Comparison of ENCODE assay signal across 1 cellular context in the genomic region with DNA sequence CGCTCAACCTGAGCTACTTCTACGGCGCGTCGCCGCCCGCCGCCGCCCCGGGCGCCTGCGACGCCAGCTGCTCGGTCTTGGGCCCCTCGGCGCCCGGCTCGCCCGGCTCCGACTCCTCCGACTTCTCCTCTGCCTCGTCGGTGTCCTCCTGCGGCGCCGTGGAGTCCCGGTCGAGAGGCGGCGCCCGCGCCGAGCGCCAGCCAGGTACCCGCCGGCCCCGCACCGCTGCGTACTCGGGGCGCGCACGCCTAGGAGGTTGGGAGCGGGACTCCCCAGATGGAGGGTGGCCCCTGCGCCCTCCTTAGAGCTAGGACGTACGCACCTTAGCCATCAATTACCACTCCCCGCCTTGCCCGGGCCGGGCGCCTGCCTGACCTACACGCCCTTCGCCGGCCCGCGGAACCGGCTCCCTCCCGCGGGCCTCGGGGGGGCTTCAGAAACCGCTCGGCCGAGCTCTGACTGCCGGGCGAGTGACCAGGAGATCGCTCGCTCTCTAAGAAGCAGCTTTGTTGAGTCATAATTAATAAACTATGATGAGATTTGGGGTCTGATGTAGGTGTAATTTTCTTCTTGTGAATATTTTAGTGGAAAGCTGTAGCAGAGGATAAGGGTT.
A peak's percentile ranks its signal among the peaks of the same experiment; 100 is the strongest.
TF ChIP-seq lines count a peak whose summit lies in the region.

No MANE protein-coding gene starts in this region.

TF ChIP-seq in HepG2, 621 proteins besides CTCF, POLR2A, EP300 and RAD21 (continued from another document and continues in another):
- TF ChIP-seq ZNF124 (CRISPR knock-in tag; IDR thresholded peaks at IDR 0.05) (no peak), ZNF879 (CRISPR knock-in tag; IDR thresholded peaks at IDR 0.05) (no peak), STAT5B (CRISPR knock-in tag; IDR thresholded peaks at IDR 0.05) (no peak), ZNF720 (CRISPR knock-in tag; IDR thresholded peaks at IDR 0.05) (no peak), ZNF362 (CRISPR knock-in tag; IDR thresholded peaks at IDR 0.05; ENCODE audit: borderline replicate concordance) (no peak), HNRNPL (IDR thresholded peaks at IDR 0.05; ENCODE audit: low read depth, low read length) (no peak), AGO2 (optimal IDR thresholded peaks at IDR 0.05; ENCODE audit: low read depth, low read length) (peak; percentile 98), ZFY (CRISPR knock-in tag; IDR thresholded peaks at IDR 0.05) (no peak; the same call in 1 of the 2 replicates), KLF13 (CRISPR knock-in tag; IDR thresholded peaks at IDR 0.05) (no peak), ZIK1 (CRISPR knock-in tag; IDR thresholded peaks at IDR 0.05; ENCODE audit: borderline replicate concordance, low read depth) (no peak), NFATC3 (CRISPR knock-in tag; IDR thresholded peaks at IDR 0.05) (no peak), REST (IDR thresholded peaks at IDR 0.05; ENCODE audit: borderline replicate concordance in 1 of 2, low read depth in 1 of 2, low read length in 2 of 2) (no peak), ATF2 (CRISPR knock-in tag; IDR thresholded peaks at IDR 0.05) (no peak), ATF7-NPFF (CRISPR knock-in tag; IDR thresholded peaks at IDR 0.05; ENCODE audit: low read depth) (no peak; the same call in 1 of the 2 replicates), ZZZ3 (CRISPR knock-in tag; IDR thresholded peaks at IDR 0.05; ENCODE audit: borderline replicate concordance) (no peak), NFYC (CRISPR knock-in tag; IDR thresholded peaks at IDR 0.05) (no peak), ZNF577 (CRISPR knock-in tag; IDR thresholded peaks at IDR 0.05; ENCODE audit: borderline replicate concordance, low read depth) (no peak), MAFF (IDR thresholded peaks at IDR 0.05; ENCODE audit: low read depth, low read length) (no peak), ZNF547 (CRISPR knock-in tag; IDR thresholded peaks at IDR 0.05) (no peak), ZNF619 (CRISPR knock-in tag; IDR thresholded peaks at IDR 0.05) (no peak), PAX8 (CRISPR knock-in tag; IDR thresholded peaks at IDR 0.05; ENCODE audit: borderline replicate concordance) (no peak), KDM2A (CRISPR knock-in tag; IDR thresholded peaks at IDR 0.05; ENCODE audit: borderline replicate concordance, low read depth) (no peak), DNMT3B (CRISPR knock-in tag; conservative IDR thresholded peaks at IDR 0.05) (no peak), ZNF367 (CRISPR knock-in tag; IDR thresholded peaks at IDR 0.05; ENCODE audit: borderline replicate concordance) (no peak), ZNF121 (CRISPR knock-in tag; IDR thresholded peaks at IDR 0.05) (no peak), KDM5A (IDR thresholded peaks at IDR 0.05; ENCODE audit: borderline replicate concordance, low read length) (no peak), ZNF333 (CRISPR knock-in tag; IDR thresholded peaks at IDR 0.05; ENCODE audit: borderline replicate concordance) (no peak), MEF2D (CRISPR knock-in tag; IDR thresholded peaks at IDR 0.05) (no peak), IRF2 (CRISPR knock-in tag; IDR thresholded peaks at IDR 0.05) (no peak), SMARCE1 (IDR thresholded peaks at IDR 0.05; ENCODE audit: borderline replicate concordance) (no peak), AGO1 (IDR thresholded peaks at IDR 0.05; ENCODE audit: low read depth, low read length, poor library complexity, severe bottlenecking) (no peak), ZFX (CRISPR knock-in tag; IDR thresholded peaks at IDR 0.05; ENCODE audit: low read depth) (no peak), ZNF678 (CRISPR knock-in tag; IDR thresholded peaks at IDR 0.05) (no peak), SAP130 (CRISPR knock-in tag; IDR thresholded peaks at IDR 0.05; ENCODE audit: low read depth) (no peak; the same call in 1 of the 2 replicates), PHF20 (CRISPR knock-in tag; IDR thresholded peaks at IDR 0.05) (no peak), ZNF275 (CRISPR knock-in tag; IDR thresholded peaks at IDR 0.05; ENCODE audit: borderline replicate concordance) (no peak), NR3C1 (CRISPR knock-in tag; IDR thresholded peaks at IDR 0.05) (no peak), ARNT (IDR thresholded peaks at IDR 0.05) (no peak), JDP2 (CRISPR knock-in tag; IDR thresholded peaks at IDR 0.05; ENCODE audit: borderline replicate concordance) (no peak), ZC3H13 (CRISPR knock-in tag; IDR thresholded peaks at IDR 0.05) (no peak), BRCA1 (CRISPR knock-in tag; IDR thresholded peaks at IDR 0.05) (no peak), CSRNP1 (CRISPR knock-in tag; IDR thresholded peaks at IDR 0.05) (no peak), XBP1 (CRISPR knock-in tag; IDR thresholded peaks at IDR 0.05) (no peak), GATA4 (IDR thresholded peaks at IDR 0.05; ENCODE audit: borderline replicate concordance, low read depth) (no peak), ZNF549 (CRISPR knock-in tag; IDR thresholded peaks at IDR 0.05) (no peak), ZMYM4 (CRISPR knock-in tag; IDR thresholded peaks at IDR 0.05) (no peak), FOSL2 (CRISPR knock-in tag; IDR thresholded peaks at IDR 0.05) (no peak)
- TF ChIP-seq, protein P1, sequence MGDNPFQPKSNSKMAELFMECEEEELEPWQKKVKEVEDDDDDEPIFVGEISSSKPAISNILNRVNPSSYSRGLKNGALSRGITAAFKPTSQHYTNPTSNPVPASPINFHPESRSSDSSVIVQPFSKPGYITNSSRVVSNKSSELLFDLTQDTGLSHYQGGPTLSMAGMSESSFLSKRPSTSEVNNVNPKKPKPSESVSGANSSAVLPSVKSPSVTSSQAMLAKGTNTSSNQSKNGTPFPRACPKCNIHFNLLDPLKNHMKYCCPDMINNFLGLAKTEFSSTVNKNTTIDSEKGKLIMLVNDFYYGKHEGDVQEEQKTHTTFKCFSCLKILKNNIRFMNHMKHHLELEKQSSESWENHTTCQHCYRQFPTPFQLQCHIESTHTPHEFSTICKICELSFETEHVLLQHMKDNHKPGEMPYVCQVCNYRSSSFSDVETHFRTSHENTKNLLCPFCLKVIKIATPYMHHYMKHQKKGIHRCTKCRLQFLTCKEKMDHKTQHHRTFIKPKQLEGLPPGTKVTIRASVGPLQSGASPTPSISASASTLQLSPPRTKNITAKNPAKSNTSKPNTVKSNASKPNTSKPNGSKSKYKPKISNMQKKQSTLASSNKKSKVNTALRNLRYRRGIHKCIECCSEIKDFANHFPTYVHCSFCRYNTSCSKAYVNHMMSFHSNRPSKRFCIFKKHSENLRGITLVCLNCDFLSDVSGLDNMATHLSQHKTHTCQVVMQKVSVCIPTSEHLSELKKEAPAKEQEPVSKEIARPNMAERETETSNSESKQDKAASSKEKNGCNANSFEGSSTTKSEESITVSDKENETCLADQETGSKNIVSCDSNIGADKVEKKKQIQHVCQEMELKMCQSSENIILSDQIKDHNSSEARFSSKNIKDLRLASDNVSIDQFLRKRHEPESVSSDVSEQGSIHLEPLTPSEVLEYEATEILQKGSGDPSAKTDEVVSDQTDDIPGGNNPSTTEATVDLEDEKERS (CRISPR knock-in tag; IDR thresholded peaks at IDR 0.05) = no peak
- TF ChIP-seq, protein P2, sequence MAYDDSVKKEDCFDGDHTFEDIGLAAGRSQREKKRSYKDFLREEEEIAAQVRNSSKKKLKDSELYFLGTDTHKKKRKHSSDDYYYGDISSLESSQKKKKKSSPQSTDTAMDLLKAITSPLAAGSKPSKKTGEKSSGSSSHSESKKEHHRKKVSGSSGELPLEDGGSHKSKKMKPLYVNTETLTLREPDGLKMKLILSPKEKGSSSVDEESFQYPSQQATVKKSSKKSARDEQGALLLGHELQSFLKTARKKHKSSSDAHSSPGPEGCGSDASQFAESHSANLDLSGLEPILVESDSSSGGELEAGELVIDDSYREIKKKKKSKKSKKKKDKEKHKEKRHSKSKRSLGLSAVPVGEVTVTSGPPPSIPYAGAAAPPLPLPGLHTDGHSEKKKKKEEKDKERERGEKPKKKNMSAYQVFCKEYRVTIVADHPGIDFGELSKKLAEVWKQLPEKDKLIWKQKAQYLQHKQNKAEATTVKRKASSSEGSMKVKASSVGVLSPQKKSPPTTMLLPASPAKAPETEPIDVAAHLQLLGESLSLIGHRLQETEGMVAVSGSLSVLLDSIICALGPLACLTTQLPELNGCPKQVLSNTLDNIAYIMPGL (CRISPR knock-in tag; IDR thresholded peaks at IDR 0.05; ENCODE audit: borderline replicate concordance in 1 of 2, low read depth in 1 of 2) = peak in 1 of 2 experiments; percentile 17; a peak in 1 of 4 replicates
- TF ChIP-seq, protein P3, sequence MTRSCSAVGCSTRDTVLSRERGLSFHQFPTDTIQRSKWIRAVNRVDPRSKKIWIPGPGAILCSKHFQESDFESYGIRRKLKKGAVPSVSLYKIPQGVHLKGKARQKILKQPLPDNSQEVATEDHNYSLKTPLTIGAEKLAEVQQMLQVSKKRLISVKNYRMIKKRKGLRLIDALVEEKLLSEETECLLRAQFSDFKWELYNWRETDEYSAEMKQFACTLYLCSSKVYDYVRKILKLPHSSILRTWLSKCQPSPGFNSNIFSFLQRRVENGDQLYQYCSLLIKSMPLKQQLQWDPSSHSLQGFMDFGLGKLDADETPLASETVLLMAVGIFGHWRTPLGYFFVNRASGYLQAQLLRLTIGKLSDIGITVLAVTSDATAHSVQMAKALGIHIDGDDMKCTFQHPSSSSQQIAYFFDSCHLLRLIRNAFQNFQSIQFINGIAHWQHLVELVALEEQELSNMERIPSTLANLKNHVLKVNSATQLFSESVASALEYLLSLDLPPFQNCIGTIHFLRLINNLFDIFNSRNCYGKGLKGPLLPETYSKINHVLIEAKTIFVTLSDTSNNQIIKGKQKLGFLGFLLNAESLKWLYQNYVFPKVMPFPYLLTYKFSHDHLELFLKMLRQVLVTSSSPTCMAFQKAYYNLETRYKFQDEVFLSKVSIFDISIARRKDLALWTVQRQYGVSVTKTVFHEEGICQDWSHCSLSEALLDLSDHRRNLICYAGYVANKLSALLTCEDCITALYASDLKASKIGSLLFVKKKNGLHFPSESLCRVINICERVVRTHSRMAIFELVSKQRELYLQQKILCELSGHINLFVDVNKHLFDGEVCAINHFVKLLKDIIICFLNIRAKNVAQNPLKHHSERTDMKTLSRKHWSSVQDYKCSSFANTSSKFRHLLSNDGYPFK (CRISPR knock-in tag; IDR thresholded peaks at IDR 0.05; ENCODE audit: borderline replicate concordance) = no peak
